ENCODE assay signal across 1 cellular context in the genomic region with DNA sequence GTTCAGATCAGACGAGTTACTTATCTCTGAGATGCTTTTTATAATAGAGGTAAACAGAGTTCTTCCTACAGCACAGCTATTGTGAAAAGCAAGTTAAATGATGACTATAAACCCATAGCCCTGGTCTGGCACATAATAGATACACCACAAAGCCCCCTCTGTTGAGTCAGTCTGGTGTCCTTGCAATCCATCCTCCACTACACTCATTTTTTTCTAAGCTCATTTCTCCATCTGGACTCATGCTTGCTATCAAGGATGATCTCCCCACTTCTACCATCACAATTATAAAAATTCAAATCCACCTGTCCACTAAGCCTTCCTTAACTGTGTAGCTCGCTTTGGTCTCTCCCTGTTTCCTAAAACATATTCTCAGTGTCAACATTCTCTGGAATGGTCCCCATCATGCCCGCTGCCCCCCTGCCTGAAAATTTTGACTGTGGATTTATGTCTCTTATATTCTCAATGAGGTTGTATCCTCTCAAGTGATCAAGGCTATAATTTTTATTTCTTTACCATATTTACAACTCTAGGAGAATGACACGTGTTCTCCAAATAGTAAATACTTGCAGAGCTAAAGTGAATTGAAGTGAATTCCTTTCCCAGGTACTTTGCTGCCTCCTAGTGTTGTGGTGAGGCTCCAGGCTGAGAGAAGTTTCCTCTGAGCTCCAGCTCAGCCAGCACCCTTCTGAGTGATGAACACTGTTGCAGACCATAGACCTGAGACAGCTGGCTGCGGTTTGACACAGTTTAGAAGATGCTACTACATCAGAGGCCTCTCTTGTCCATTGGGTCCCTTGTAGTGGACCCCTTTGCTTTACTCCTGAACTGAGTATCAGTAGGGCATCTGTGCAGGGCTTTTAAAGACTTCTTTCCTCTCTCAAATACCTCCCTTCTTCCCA.
A peak's percentile ranks its signal among the peaks of the same experiment; 100 is the strongest.
TF ChIP-seq lines count a peak whose summit lies in the region.

No MANE protein-coding gene starts in this region.

TF ChIP-seq in HepG2, 621 proteins besides CTCF, POLR2A, EP300 and RAD21 (continued from another document and continues in another):
- TF ChIP-seq, protein P1, sequence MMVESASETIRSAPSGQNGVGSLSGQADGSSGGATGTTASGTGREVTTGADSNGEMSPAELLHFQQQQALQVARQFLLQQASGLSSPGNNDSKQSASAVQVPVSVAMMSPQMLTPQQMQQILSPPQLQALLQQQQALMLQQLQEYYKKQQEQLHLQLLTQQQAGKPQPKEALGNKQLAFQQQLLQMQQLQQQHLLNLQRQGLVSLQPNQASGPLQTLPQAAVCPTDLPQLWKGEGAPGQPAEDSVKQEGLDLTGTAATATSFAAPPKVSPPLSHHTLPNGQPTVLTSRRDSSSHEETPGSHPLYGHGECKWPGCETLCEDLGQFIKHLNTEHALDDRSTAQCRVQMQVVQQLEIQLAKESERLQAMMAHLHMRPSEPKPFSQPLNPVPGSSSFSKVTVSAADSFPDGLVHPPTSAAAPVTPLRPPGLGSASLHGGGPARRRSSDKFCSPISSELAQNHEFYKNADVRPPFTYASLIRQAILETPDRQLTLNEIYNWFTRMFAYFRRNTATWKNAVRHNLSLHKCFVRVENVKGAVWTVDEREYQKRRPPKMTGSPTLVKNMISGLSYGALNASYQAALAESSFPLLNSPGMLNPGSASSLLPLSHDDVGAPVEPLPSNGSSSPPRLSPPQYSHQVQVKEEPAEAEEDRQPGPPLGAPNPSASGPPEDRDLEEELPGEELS (CRISPR knock-in tag; IDR thresholded peaks at IDR 0.05) = peak; percentile 33; the same call in 1 of the 2 replicates
- TF ChIP-seq, protein P2, sequence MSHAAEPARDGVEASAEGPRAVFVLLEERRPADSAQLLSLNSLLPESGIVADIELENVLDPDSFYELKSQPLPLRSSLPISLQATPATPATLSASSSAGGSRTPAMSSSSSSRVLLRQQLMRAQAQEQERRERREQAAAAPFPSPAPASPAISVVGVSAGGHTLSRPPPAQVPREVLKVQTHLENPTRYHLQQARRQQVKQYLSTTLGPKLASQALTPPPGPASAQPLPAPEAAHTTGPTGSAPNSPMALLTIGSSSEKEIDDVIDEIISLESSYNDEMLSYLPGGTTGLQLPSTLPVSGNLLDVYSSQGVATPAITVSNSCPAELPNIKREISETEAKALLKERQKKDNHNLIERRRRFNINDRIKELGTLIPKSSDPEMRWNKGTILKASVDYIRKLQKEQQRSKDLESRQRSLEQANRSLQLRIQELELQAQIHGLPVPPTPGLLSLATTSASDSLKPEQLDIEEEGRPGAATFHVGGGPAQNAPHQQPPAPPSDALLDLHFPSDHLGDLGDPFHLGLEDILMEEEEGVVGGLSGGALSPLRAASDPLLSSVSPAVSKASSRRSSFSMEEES (CRISPR knock-in tag; IDR thresholded peaks at IDR 0.05) = peak; percentile 58; the same call in 1 of the 2 replicates
- TF ChIP-seq, protein P3, sequence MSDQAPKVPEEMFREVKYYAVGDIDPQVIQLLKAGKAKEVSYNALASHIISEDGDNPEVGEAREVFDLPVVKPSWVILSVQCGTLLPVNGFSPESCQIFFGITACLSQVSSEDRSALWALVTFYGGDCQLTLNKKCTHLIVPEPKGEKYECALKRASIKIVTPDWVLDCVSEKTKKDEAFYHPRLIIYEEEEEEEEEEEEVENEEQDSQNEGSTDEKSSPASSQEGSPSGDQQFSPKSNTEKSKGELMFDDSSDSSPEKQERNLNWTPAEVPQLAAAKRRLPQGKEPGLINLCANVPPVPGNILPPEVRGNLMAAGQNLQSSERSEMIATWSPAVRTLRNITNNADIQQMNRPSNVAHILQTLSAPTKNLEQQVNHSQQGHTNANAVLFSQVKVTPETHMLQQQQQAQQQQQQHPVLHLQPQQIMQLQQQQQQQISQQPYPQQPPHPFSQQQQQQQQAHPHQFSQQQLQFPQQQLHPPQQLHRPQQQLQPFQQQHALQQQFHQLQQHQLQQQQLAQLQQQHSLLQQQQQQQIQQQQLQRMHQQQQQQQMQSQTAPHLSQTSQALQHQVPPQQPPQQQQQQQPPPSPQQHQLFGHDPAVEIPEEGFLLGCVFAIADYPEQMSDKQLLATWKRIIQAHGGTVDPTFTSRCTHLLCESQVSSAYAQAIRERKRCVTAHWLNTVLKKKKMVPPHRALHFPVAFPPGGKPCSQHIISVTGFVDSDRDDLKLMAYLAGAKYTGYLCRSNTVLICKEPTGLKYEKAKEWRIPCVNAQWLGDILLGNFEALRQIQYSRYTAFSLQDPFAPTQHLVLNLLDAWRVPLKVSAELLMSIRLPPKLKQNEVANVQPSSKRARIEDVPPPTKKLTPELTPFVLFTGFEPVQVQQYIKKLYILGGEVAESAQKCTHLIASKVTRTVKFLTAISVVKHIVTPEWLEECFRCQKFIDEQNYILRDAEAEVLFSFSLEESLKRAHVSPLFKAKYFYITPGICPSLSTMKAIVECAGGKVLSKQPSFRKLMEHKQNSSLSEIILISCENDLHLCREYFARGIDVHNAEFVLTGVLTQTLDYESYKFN (CRISPR knock-in tag; conservative IDR thresholded peaks at IDR 0.05) = peak; percentile 32
- TF ChIP-seq ZNF619 (CRISPR knock-in tag; IDR thresholded peaks at IDR 0.05) (no peak), CHCHD3 (CRISPR knock-in tag; IDR thresholded peaks at IDR 0.05) (no peak), NR3C1 (CRISPR knock-in tag; IDR thresholded peaks at IDR 0.05) (no peak), ZNF335 (CRISPR knock-in tag; IDR thresholded peaks at IDR 0.05) (peak; percentile 43; the same call in 1 of the 2 replicates), ZNF441 (CRISPR knock-in tag; IDR thresholded peaks at IDR 0.05; ENCODE audit: borderline replicate concordance) (no peak), WIZ (CRISPR knock-in tag; IDR thresholded peaks at IDR 0.05) (0 out of 2 replicates have a peak, but pooled peaks have one; percentile 44), JUNB (CRISPR knock-in tag; IDR thresholded peaks at IDR 0.05; ENCODE audit: borderline replicate concordance) (no peak), ZNF354B (CRISPR knock-in tag; IDR thresholded peaks at IDR 0.05) (0 out of 2 replicates have a peak, but pooled peaks have one; percentile 48), FOSL2 (CRISPR knock-in tag; IDR thresholded peaks at IDR 0.05) (peak; percentile 31; the same call in 1 of the 2 replicates), DNMT3B (CRISPR knock-in tag; conservative IDR thresholded peaks at IDR 0.05) (no peak), PHF21A (CRISPR knock-in tag; IDR thresholded peaks at IDR 0.05) (no peak), POLR2AphosphoS5 (IDR thresholded peaks at IDR 0.05; ENCODE audit: low read depth, low read length) (no peak), ZNF333 (CRISPR knock-in tag; IDR thresholded peaks at IDR 0.05; ENCODE audit: borderline replicate concordance) (no peak), MAFF (IDR thresholded peaks at IDR 0.05; ENCODE audit: low read depth, low read length) (no peak)
- TF ChIP-seq, protein P4, sequence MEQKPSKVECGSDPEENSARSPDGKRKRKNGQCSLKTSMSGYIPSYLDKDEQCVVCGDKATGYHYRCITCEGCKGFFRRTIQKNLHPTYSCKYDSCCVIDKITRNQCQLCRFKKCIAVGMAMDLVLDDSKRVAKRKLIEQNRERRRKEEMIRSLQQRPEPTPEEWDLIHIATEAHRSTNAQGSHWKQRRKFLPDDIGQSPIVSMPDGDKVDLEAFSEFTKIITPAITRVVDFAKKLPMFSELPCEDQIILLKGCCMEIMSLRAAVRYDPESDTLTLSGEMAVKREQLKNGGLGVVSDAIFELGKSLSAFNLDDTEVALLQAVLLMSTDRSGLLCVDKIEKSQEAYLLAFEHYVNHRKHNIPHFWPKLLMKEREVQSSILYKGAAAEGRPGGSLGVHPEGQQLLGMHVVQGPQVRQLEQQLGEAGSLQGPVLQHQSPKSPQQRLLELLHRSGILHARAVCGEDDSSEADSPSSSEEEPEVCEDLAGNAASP (CRISPR knock-in tag; IDR thresholded peaks at IDR 0.05; ENCODE audit: borderline replicate concordance) = 0 out of 2 replicates have a peak, but pooled peaks have one; percentile 10
- TF ChIP-seq, protein P5, sequence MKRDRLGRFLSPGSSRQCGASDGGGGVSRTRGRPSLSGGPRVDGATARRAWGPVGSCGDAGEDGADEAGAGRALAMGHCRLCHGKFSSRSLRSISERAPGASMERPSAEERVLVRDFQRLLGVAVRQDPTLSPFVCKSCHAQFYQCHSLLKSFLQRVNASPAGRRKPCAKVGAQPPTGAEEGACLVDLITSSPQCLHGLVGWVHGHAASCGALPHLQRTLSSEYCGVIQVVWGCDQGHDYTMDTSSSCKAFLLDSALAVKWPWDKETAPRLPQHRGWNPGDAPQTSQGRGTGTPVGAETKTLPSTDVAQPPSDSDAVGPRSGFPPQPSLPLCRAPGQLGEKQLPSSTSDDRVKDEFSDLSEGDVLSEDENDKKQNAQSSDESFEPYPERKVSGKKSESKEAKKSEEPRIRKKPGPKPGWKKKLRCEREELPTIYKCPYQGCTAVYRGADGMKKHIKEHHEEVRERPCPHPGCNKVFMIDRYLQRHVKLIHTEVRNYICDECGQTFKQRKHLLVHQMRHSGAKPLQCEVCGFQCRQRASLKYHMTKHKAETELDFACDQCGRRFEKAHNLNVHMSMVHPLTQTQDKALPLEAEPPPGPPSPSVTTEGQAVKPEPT (CRISPR knock-in tag; IDR thresholded peaks at IDR 0.05; ENCODE audit: low read depth) = no peak
- TF ChIP-seq, protein P6, sequence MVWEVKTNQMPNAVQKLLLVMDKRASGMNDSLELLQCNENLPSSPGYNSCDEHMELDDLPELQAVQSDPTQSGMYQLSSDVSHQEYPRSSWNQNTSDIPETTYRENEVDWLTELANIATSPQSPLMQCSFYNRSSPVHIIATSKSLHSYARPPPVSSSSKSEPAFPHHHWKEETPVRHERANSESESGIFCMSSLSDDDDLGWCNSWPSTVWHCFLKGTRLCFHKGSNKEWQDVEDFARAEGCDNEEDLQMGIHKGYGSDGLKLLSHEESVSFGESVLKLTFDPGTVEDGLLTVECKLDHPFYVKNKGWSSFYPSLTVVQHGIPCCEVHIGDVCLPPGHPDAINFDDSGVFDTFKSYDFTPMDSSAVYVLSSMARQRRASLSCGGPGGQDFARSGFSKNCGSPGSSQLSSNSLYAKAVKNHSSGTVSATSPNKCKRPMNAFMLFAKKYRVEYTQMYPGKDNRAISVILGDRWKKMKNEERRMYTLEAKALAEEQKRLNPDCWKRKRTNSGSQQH (CRISPR knock-in tag; IDR thresholded peaks at IDR 0.05; ENCODE audit: low read depth) = no peak
- TF ChIP-seq, protein P7, sequence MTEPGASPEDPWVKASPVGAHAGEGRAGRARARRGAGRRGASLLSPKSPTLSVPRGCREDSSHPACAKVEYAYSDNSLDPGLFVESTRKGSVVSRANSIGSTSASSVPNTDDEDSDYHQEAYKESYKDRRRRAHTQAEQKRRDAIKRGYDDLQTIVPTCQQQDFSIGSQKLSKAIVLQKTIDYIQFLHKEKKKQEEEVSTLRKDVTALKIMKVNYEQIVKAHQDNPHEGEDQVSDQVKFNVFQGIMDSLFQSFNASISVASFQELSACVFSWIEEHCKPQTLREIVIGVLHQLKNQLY (CRISPR knock-in tag; IDR thresholded peaks at IDR 0.05) = 0 out of 2 replicates have a peak, but pooled peaks have one; percentile 14
- TF ChIP-seq, protein P8, sequence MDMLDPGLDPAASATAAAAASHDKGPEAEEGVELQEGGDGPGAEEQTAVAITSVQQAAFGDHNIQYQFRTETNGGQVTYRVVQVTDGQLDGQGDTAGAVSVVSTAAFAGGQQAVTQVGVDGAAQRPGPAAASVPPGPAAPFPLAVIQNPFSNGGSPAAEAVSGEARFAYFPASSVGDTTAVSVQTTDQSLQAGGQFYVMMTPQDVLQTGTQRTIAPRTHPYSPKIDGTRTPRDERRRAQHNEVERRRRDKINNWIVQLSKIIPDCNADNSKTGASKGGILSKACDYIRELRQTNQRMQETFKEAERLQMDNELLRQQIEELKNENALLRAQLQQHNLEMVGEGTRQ (IDR thresholded peaks at IDR 0.05; ENCODE audit: low read depth, low read length) = no peak
- TF ChIP-seq, protein P8 (CRISPR knock-in tag; IDR thresholded peaks at IDR 0.05; ENCODE audit: borderline replicate concordance) = no peak; the same call in 1 of the 2 replicates
- TF ChIP-seq, protein P9, sequence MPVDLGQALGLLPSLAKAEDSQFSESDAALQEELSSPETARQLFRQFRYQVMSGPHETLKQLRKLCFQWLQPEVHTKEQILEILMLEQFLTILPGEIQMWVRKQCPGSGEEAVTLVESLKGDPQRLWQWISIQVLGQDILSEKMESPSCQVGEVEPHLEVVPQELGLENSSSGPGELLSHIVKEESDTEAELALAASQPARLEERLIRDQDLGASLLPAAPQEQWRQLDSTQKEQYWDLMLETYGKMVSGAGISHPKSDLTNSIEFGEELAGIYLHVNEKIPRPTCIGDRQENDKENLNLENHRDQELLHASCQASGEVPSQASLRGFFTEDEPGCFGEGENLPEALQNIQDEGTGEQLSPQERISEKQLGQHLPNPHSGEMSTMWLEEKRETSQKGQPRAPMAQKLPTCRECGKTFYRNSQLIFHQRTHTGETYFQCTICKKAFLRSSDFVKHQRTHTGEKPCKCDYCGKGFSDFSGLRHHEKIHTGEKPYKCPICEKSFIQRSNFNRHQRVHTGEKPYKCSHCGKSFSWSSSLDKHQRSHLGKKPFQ (CRISPR knock-in tag; IDR thresholded peaks at IDR 0.05; ENCODE audit: insufficient replicate concordance) = no peak
- TF ChIP-seq, protein P10, sequence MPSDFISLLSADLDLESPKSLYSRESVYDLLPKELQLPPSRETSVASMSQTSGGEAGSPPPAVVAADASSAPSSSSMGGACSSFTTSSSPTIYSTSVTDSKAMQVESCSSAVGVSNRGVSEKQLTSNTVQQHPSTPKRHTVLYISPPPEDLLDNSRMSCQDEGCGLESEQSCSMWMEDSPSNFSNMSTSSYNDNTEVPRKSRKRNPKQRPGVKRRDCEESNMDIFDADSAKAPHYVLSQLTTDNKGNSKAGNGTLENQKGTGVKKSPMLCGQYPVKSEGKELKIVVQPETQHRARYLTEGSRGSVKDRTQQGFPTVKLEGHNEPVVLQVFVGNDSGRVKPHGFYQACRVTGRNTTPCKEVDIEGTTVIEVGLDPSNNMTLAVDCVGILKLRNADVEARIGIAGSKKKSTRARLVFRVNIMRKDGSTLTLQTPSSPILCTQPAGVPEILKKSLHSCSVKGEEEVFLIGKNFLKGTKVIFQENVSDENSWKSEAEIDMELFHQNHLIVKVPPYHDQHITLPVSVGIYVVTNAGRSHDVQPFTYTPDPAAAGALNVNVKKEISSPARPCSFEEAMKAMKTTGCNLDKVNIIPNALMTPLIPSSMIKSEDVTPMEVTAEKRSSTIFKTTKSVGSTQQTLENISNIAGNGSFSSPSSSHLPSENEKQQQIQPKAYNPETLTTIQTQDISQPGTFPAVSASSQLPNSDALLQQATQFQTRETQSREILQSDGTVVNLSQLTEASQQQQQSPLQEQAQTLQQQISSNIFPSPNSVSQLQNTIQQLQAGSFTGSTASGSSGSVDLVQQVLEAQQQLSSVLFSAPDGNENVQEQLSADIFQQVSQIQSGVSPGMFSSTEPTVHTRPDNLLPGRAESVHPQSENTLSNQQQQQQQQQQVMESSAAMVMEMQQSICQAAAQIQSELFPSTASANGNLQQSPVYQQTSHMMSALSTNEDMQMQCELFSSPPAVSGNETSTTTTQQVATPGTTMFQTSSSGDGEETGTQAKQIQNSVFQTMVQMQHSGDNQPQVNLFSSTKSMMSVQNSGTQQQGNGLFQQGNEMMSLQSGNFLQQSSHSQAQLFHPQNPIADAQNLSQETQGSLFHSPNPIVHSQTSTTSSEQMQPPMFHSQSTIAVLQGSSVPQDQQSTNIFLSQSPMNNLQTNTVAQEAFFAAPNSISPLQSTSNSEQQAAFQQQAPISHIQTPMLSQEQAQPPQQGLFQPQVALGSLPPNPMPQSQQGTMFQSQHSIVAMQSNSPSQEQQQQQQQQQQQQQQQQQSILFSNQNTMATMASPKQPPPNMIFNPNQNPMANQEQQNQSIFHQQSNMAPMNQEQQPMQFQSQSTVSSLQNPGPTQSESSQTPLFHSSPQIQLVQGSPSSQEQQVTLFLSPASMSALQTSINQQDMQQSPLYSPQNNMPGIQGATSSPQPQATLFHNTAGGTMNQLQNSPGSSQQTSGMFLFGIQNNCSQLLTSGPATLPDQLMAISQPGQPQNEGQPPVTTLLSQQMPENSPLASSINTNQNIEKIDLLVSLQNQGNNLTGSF (CRISPR knock-in tag; IDR thresholded peaks at IDR 0.05) = no peak
